2 cellular contexts compared by ENCODE assay signal in genomic region chr19:54517483-54517882, GRCh38.
A peak's percentile ranks its signal among the peaks of the same experiment; 100 is the strongest.
TF ChIP-seq lines count a peak whose summit lies in the region.

No MANE protein-coding gene starts in this region.

TF ChIP-seq in SK-N-SH treated with all-trans-retinoic acid at 6 μM for 48 hours, 23 proteins besides CTCF, POLR2A, EP300 and RAD21:
- TF ChIP-seq ZFP30 (CRISPR knock-in tag; IDR thresholded peaks at IDR 0.05) (no peak), ZFP3 (CRISPR knock-in tag; IDR thresholded peaks at IDR 0.05) (no peak), RARB (CRISPR knock-in tag; IDR thresholded peaks at IDR 0.05) (no peak), ZNF8 (CRISPR knock-in tag; IDR thresholded peaks at IDR 0.05) (no peak), CSDC2 (CRISPR knock-in tag; IDR thresholded peaks at IDR 0.05) (0 out of 2 replicates have a peak, but pooled peaks have one; percentile 62), ZNF70 (CRISPR knock-in tag; IDR thresholded peaks at IDR 0.05) (no peak)
- TF ChIP-seq, protein P1, sequence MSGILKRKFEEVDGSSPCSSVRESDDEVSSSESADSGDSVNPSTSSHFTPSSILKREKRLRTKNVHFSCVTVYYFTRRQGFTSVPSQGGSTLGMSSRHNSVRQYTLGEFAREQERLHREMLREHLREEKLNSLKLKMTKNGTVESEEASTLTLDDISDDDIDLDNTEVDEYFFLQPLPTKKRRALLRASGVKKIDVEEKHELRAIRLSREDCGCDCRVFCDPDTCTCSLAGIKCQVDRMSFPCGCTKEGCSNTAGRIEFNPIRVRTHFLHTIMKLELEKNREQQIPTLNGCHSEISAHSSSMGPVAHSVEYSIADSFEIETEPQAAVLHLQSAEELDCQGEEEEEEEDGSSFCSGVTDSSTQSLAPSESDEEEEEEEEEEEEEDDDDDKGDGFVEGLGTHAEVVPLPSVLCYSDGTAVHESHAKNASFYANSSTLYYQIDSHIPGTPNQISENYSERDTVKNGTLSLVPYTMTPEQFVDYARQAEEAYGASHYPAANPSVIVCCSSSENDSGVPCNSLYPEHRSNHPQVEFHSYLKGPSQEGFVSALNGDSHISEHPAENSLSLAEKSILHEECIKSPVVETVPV (CRISPR knock-in tag; IDR thresholded peaks at IDR 0.05): no peak

TF ChIP-seq in GM12878, 131 proteins besides CTCF, POLR2A, EP300 and RAD21:
- peak; percentile 33; the same call in 1 of the 2 replicates for TF ChIP-seq CREB1 (IDR thresholded peaks at IDR 0.05; ENCODE audit: low read depth)
- TF ChIP-seq RCOR1 (conservative IDR thresholded peaks at IDR 0.05; ENCODE audit: low read depth, low read length): peak; percentile 92; the same call in 1 of the 2 replicates
- TF ChIP-seq NRF1 (conservative IDR thresholded peaks at IDR 0.05; ENCODE audit: low read depth, low read length): no peak
- TF ChIP-seq CBFB (IDR thresholded peaks at IDR 0.05; ENCODE audit: low read depth): peak; percentile 27; the same call in 1 of the 2 replicates
- peak; percentile 20; the same call in 1 of the 2 replicates for TF ChIP-seq TCF12 (IDR thresholded peaks at IDR 0.05; ENCODE audit: low read depth, low read length)
- no peak for TF ChIP-seq DPF2 (IDR thresholded peaks at IDR 0.05)
- peak in 1 of 2 experiments; percentile 27; a peak in 1 of 4 replicates for TF ChIP-seq IKZF2 (IDR thresholded peaks at IDR 0.05)
- TF ChIP-seq POU2F2 (IDR thresholded peaks at IDR 0.05; ENCODE audit: borderline replicate concordance, low read depth, low read length): peak; percentile 96
- TF ChIP-seq IRF4 (IDR thresholded peaks at IDR 0.05; ENCODE audit: low read depth, low read length): 0 out of 2 replicates have a peak, but pooled peaks have one; percentile 29
- TF ChIP-seq NR2F1 (conservative IDR thresholded peaks at IDR 0.05): no peak
- TF ChIP-seq BCL11A (IDR thresholded peaks at IDR 0.05; ENCODE audit: low read depth, low read length): 0 out of 2 replicates have a peak, but pooled peaks have one; percentile 12
- TF ChIP-seq, protein P2, sequence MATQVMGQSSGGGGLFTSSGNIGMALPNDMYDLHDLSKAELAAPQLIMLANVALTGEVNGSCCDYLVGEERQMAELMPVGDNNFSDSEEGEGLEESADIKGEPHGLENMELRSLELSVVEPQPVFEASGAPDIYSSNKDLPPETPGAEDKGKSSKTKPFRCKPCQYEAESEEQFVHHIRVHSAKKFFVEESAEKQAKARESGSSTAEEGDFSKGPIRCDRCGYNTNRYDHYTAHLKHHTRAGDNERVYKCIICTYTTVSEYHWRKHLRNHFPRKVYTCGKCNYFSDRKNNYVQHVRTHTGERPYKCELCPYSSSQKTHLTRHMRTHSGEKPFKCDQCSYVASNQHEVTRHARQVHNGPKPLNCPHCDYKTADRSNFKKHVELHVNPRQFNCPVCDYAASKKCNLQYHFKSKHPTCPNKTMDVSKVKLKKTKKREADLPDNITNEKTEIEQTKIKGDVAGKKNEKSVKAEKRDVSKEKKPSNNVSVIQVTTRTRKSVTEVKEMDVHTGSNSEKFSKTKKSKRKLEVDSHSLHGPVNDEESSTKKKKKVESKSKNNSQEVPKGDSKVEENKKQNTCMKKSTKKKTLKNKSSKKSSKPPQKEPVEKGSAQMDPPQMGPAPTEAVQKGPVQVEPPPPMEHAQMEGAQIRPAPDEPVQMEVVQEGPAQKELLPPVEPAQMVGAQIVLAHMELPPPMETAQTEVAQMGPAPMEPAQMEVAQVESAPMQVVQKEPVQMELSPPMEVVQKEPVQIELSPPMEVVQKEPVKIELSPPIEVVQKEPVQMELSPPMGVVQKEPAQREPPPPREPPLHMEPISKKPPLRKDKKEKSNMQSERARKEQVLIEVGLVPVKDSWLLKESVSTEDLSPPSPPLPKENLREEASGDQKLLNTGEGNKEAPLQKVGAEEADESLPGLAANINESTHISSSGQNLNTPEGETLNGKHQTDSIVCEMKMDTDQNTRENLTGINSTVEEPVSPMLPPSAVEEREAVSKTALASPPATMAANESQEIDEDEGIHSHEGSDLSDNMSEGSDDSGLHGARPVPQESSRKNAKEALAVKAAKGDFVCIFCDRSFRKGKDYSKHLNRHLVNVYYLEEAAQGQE (IDR thresholded peaks at IDR 0.05; ENCODE audit: low read depth, low read length): peak; percentile 99
- 0 out of 2 replicates have a peak, but pooled peaks have one; percentile 26 for TF ChIP-seq YY1 (IDR thresholded peaks at IDR 0.05; ENCODE audit: low read depth, low read length)
- TF ChIP-seq RUNX3 (IDR thresholded peaks at IDR 0.05; ENCODE audit: low read length): peak; percentile 88
- TF ChIP-seq, protein P3, sequence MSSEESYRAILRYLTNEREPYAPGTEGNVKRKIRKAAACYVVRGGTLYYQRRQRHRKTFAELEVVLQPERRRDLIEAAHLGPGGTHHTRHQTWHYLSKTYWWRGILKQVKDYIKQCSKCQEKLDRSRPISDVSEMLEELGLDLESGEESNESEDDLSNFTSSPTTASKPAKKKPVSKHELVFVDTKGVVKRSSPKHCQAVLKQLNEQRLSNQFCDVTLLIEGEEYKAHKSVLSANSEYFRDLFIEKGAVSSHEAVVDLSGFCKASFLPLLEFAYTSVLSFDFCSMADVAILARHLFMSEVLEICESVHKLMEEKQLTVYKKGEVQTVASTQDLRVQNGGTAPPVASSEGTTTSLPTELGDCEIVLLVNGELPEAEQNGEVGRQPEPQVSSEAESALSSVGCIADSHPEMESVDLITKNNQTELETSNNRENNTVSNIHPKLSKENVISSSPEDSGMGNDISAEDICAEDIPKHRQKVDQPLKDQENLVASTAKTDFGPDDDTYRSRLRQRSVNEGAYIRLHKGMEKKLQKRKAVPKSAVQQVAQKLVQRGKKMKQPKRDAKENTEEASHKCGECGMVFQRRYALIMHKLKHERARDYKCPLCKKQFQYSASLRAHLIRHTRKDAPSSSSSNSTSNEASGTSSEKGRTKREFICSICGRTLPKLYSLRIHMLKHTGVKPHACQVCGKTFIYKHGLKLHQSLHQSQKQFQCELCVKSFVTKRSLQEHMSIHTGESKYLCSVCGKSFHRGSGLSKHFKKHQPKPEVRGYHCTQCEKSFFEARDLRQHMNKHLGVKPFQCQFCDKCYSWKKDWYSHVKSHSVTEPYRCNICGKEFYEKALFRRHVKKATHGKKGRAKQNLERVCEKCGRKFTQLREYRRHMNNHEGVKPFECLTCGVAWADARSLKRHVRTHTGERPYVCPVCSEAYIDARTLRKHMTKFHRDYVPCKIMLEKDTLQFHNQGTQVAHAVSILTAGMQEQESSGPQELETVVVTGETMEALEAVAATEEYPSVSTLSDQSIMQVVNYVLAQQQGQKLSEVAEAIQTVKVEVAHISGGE (CRISPR knock-in tag; IDR thresholded peaks at IDR 0.05): no peak
